In genomic region chr17:56742601-56743000, GRCh38 we compare ENCODE assay signal across 27 cellular contexts.
"Had no signal": no experiment of that assay in that cellular context is flagged by ENCODE, and none has a peak within 500 bp of the region (broad histone marks: within the 10 kb centered on the region; RNA-seq: fewer than 3 reads in every experiment).

No MANE protein-coding gene starts in this region.

- H3K4me2 ChIP-seq: smooth muscle cell had no signal

- H3K9me3 Mint-ChIP-seq: activated B cell treated with CpG ODN at 0.5 μM for 24 hours; stimulated activated naive B cell treated with anti-CD40 and anti-IgM and Interleukin-4, amounts not matched to agents 10 μg/mL and 1 μg/mL and 100 μg/mL, for 72 hours; T-helper 2 cell treated with Interferon-gamma antibody and Interleukin-4, amounts not matched to agents 5 μg/mL and 100 μg/mL, for 36 hours had no signal

- DNase-seq: activated B cell treated with CpG ODN at 0.5 μM for 24 hours; activated CD4-positive, alpha-beta T cell treated with anti-CD3 and anti-CD28 coated beads, Interleukin-2, amount 50 U/mL, for 1 hour; activated CD8-positive, alpha-beta memory T cell treated with anti-CD3 and anti-CD28 coated beads, Interleukin-2, amount 10 ng/mL, durations not matched to agents 7 days and 5 days; activated CD8-positive, alpha-beta T cell treated with anti-CD3 and anti-CD28 coated beads, Interleukin-2, amount 10 ng/mL, durations not matched to agents 7 days and 5 days; activated naive CD4-positive, alpha-beta T cell; activated T-cell treated with anti-CD3 and anti-CD28 coated beads, Interleukin-2, amount 50 U/mL, for 48 hours; anterior cingulate cortex; dorsolateral prefrontal cortex; effector memory CD4-positive, alpha-beta T cell; kidney; left colon; naive thymus-derived CD4-positive, alpha-beta T cell; ovary; sigmoid colon; stimulated activated CD4-positive, alpha-beta T cell treated with anti-CD3 and anti-CD28 coated beads, Interleukin-1b, Interleukin-23, amount 100 ng/mL, for 48 hours; stimulated activated naive B cell treated with anti-CD40 and anti-IgM and Interleukin-4, amounts not matched to agents 10 μg/mL and 1 μg/mL and 100 μg/mL, for 72 hours; stomach; thyroid gland; upper lobe of left lung had no signal

- H3K27ac ChIP-seq: coronary artery, dorsolateral prefrontal cortex, ovary, sigmoid colon, stomach, thyroid gland, upper lobe of left lung, vagina had no signal

- H3K27ac Mint-ChIP-seq: activated B cell treated with CpG ODN at 0.5 μM for 24 hours; activated CD8-positive, alpha-beta memory T cell treated with anti-CD3 and anti-CD28 coated beads, Interleukin-2, amount 10 ng/mL, durations not matched to agents 7 days and 5 days; activated CD8-positive, alpha-beta T cell treated with anti-CD3 and anti-CD28 coated beads, Interleukin-2, amount 10 ng/mL, durations not matched to agents 7 days and 5 days; activated naive CD4-positive, alpha-beta T cell treated with anti-CD3 and anti-CD28 coated beads, Interleukin-2, amount 50 U/mL, for 72 hours; mesothelial cell of epicardium; progenitor cell of endocrine pancreas; stimulated activated naive B cell treated with anti-CD40 and anti-IgM and Interleukin-4, amounts not matched to agents 10 μg/mL and 1 μg/mL and 100 μg/mL, for 72 hours; T-helper 2 cell treated with Interferon-gamma antibody and Interleukin-4, amounts not matched to agents 5 μg/mL and 100 μg/mL, for 36 hours had no signal

- H3K4me3 Mint-ChIP-seq: activated B cell treated with CpG ODN at 0.5 μM for 24 hours; activated CD8-positive, alpha-beta memory T cell treated with anti-CD3 and anti-CD28 coated beads, Interleukin-2, amount 10 ng/mL, durations not matched to agents 7 days and 5 days; activated CD8-positive, alpha-beta T cell treated with anti-CD3 and anti-CD28 coated beads, Interleukin-2, amount 10 ng/mL, durations not matched to agents 7 days and 5 days; mesothelial cell of epicardium; naive thymus-derived CD4-positive, alpha-beta T cell; stimulated activated naive B cell treated with anti-CD40 and anti-IgM and Interleukin-4, amounts not matched to agents 10 μg/mL and 1 μg/mL and 100 μg/mL, for 72 hours; T-helper 2 cell treated with Interferon-gamma antibody and Interleukin-4, amounts not matched to agents 5 μg/mL and 100 μg/mL, for 36 hours had no signal

- H3K36me3 ChIP-seq: ovary, sigmoid colon, stomach, thyroid gland, upper lobe of left lung, vagina had no signal

- H3K4me1 ChIP-seq: sigmoid colon, thyroid gland, upper lobe of left lung, vagina had no signal

- H3K9me3 ChIP-seq: ovary, sigmoid colon, thyroid gland, vagina had no signal

- H3K4me1 Mint-ChIP-seq: activated B cell treated with CpG ODN at 0.5 μM for 24 hours; activated CD8-positive, alpha-beta memory T cell treated with anti-CD3 and anti-CD28 coated beads, Interleukin-2, amount 10 ng/mL, durations not matched to agents 7 days and 5 days; mesothelial cell of epicardium; stimulated activated naive B cell treated with anti-CD40 and anti-IgM and Interleukin-4, amounts not matched to agents 10 μg/mL and 1 μg/mL and 100 μg/mL, for 72 hours had no signal

- FAIRE-seq: frontal cortex, kidney had no signal

- H3K36me3 Mint-ChIP-seq: activated CD8-positive, alpha-beta memory T cell treated with anti-CD3 and anti-CD28 coated beads, Interleukin-2, amount 10 ng/mL, durations not matched to agents 7 days and 5 days; activated naive CD4-positive, alpha-beta T cell treated with anti-CD3 and anti-CD28 coated beads, Interleukin-2, amount 50 U/mL, for 72 hours; mesothelial cell of epicardium; naive thymus-derived CD4-positive, alpha-beta T cell; stimulated activated naive B cell treated with anti-CD40 and anti-IgM and Interleukin-4, amounts not matched to agents 10 μg/mL and 1 μg/mL and 100 μg/mL, for 72 hours had no signal

- H3K27me3 Mint-ChIP-seq: stimulated activated naive B cell treated with anti-CD40 and anti-IgM and Interleukin-4, amounts not matched to agents 10 μg/mL and 1 μg/mL and 100 μg/mL, for 72 hours had no signal

- H3K4me3 ChIP-seq: coronary artery, dorsolateral prefrontal cortex, ovary, sigmoid colon, smooth muscle cell, stomach, thyroid gland, upper lobe of left lung, vagina had no signal

- ATAC-seq: activated CD8-positive, alpha-beta memory T cell treated with anti-CD3 and anti-CD28 coated beads, Interleukin-2, amount 10 ng/mL, durations not matched to agents 7 days and 5 days; activated CD8-positive, alpha-beta T cell treated with anti-CD3 and anti-CD28 coated beads, Interleukin-2, amount 10 ng/mL, durations not matched to agents 7 days and 5 days; activated naive CD4-positive, alpha-beta T cell treated with anti-CD3 and anti-CD28 coated beads, Interleukin-2, amount 50 U/mL, for 72 hours; left colon; stimulated activated naive B cell treated with anti-CD40 and anti-IgM and Interleukin-4, amounts not matched to agents 10 μg/mL and 1 μg/mL and 100 μg/mL, for 72 hours had no signal

- H3K27me3 ChIP-seq: dorsolateral prefrontal cortex, ovary, sigmoid colon, thyroid gland, upper lobe of left lung, vagina had no signal
